ENCODE assay signal across 1 cellular context in genomic region chr1:155017021-155017945, GRCh38.
TF ChIP-seq lines count a peak whose summit lies in the region.

No MANE protein-coding gene starts in this region.

TF ChIP-seq in HepG2, 621 proteins besides CTCF, POLR2A, EP300 and RAD21 (continued from another document and continues in another):
- TF ChIP-seq TFDP2 (CRISPR knock-in tag; IDR thresholded peaks at IDR 0.05) (peak; percentile 76), WIZ (CRISPR knock-in tag; IDR thresholded peaks at IDR 0.05) (peak; percentile 60; the same call in 1 of the 2 replicates), JDP2 (CRISPR knock-in tag; IDR thresholded peaks at IDR 0.05; ENCODE audit: borderline replicate concordance) (no peak), SOX5 (CRISPR knock-in tag; IDR thresholded peaks at IDR 0.05; ENCODE audit: borderline replicate concordance) (peak; percentile 47; the same call in 1 of the 2 replicates), ZSCAN20 (CRISPR knock-in tag; IDR thresholded peaks at IDR 0.05; ENCODE audit: borderline replicate concordance) (peak; percentile 48; the same call in 1 of the 2 replicates), PHF20 (CRISPR knock-in tag; IDR thresholded peaks at IDR 0.05) (peak; percentile 71), ZNF777 (CRISPR knock-in tag; IDR thresholded peaks at IDR 0.05) (peak; percentile 48), HDAC6 (IDR thresholded peaks at IDR 0.05; ENCODE audit: low read depth, low read length) (no peak), ZSCAN30 (CRISPR knock-in tag; IDR thresholded peaks at IDR 0.05) (peak; percentile 63; the same call in 1 of the 2 replicates), ZFYVE20 (CRISPR knock-in tag; IDR thresholded peaks at IDR 0.05; ENCODE audit: borderline replicate concordance, low read depth) (no peak), ZNF367 (CRISPR knock-in tag; IDR thresholded peaks at IDR 0.05; ENCODE audit: borderline replicate concordance) (0 out of 2 replicates have a peak, but pooled peaks have one; percentile 50), IRF2 (CRISPR knock-in tag; IDR thresholded peaks at IDR 0.05) (peak; percentile 94), MYNN (CRISPR knock-in tag; IDR thresholded peaks at IDR 0.05; ENCODE audit: low read depth) (no peak), PREB (CRISPR knock-in tag; IDR thresholded peaks at IDR 0.05) (no peak), ZNF296 (CRISPR knock-in tag; conservative IDR thresholded peaks at IDR 0.05) (no peak), ZNF547 (CRISPR knock-in tag; IDR thresholded peaks at IDR 0.05) (peak; percentile 87; the same call in 1 of the 2 replicates), ZNF318 (CRISPR knock-in tag; IDR thresholded peaks at IDR 0.05) (peak; percentile 44; the same call in 1 of the 2 replicates), ZNF761 (CRISPR knock-in tag; conservative IDR thresholded peaks at IDR 0.05) (peak; percentile 69), GTF3A (CRISPR knock-in tag; conservative IDR thresholded peaks at IDR 0.05) (no peak), ZNF687 (CRISPR knock-in tag; IDR thresholded peaks at IDR 0.05) (peak; percentile 93), ZBTB21 (CRISPR knock-in tag; IDR thresholded peaks at IDR 0.05) (no peak), ZNF441 (CRISPR knock-in tag; IDR thresholded peaks at IDR 0.05; ENCODE audit: borderline replicate concordance) (0 out of 2 replicates have a peak, but pooled peaks have one; percentile 9), PATZ1 (CRISPR knock-in tag; IDR thresholded peaks at IDR 0.05) (peak; percentile 97), GABPB1 (CRISPR knock-in tag; IDR thresholded peaks at IDR 0.05) (peak; percentile 88), ZNF253 (CRISPR knock-in tag; IDR thresholded peaks at IDR 0.05; ENCODE audit: borderline replicate concordance) (no peak), BCL6 (CRISPR knock-in tag; IDR thresholded peaks at IDR 0.05) (peak; percentile 61; the same call in 1 of the 2 replicates), TCF7 (IDR thresholded peaks at IDR 0.05; ENCODE audit: low read depth) (no peak; the same call in 1 of the 2 replicates), FOXK1 (CRISPR knock-in tag; IDR thresholded peaks at IDR 0.05; ENCODE audit: borderline replicate concordance, low read depth) (peak; percentile 46; the same call in 1 of the 2 replicates), ZEB1 (IDR thresholded peaks at IDR 0.05; ENCODE audit: insufficient replicate concordance, low read depth) (peak; percentile 85), ZNF205 (CRISPR knock-in tag; IDR thresholded peaks at IDR 0.05) (peak; percentile 73), MXD3 (CRISPR knock-in tag; IDR thresholded peaks at IDR 0.05) (peak; percentile 87), NFRKB (IDR thresholded peaks at IDR 0.05) (no peak), NONO (IDR thresholded peaks at IDR 0.05) (no peak), NONO (CRISPR knock-in tag; conservative IDR thresholded peaks at IDR 0.05) (peak; percentile 97), HNRNPL (IDR thresholded peaks at IDR 0.05; ENCODE audit: low read depth, low read length) (peak; percentile 99), ZNF274 (CRISPR knock-in tag; IDR thresholded peaks at IDR 0.05) (peak; percentile 90)
- TF ChIP-seq, protein P1, sequence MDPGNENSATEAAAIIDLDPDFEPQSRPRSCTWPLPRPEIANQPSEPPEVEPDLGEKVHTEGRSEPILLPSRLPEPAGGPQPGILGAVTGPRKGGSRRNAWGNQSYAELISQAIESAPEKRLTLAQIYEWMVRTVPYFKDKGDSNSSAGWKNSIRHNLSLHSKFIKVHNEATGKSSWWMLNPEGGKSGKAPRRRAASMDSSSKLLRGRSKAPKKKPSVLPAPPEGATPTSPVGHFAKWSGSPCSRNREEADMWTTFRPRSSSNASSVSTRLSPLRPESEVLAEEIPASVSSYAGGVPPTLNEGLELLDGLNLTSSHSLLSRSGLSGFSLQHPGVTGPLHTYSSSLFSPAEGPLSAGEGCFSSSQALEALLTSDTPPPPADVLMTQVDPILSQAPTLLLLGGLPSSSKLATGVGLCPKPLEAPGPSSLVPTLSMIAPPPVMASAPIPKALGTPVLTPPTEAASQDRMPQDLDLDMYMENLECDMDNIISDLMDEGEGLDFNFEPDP (CRISPR knock-in tag; conservative IDR thresholded peaks at IDR 0.05) = no peak
- TF ChIP-seq, protein P2, sequence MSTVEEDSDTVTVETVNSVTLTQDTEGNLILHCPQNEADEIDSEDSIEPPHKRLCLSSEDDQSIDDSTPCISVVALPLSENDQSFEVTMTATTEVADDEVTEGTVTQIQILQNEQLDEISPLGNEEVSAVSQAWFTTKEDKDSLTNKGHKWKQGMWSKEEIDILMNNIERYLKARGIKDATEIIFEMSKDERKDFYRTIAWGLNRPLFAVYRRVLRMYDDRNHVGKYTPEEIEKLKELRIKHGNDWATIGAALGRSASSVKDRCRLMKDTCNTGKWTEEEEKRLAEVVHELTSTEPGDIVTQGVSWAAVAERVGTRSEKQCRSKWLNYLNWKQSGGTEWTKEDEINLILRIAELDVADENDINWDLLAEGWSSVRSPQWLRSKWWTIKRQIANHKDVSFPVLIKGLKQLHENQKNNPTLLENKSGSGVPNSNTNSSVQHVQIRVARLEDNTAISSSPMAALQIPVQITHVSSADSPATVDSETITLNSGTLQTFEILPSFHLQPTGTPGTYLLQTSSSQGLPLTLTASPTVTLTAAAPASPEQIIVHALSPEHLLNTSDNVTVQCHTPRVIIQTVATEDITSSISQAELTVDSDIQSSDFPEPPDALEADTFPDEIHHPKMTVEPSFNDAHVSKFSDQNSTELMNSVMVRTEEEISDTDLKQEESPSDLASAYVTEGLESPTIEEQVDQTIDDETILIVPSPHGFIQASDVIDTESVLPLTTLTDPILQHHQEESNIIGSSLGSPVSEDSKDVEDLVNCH (CRISPR knock-in tag; IDR thresholded peaks at IDR 0.05) = no peak
- TF ChIP-seq, protein P3, sequence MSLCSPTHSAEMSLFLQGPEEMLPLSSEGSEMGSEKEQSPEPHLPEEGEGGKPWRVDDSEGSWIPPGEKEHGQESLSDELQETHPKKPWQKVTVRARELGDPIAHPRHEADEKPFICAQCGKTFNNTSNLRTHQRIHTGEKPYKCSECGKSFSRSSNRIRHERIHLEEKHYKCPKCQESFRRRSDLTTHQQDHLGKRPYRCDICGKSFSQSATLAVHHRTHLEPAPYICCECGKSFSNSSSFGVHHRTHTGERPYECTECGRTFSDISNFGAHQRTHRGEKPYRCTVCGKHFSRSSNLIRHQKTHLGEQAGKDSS (CRISPR knock-in tag; IDR thresholded peaks at IDR 0.05; ENCODE audit: borderline replicate concordance, low read depth) = peak; percentile 80; the same call in 1 of the 2 replicates
